18 cellular contexts compared by ENCODE assay signal in the genomic region with DNA sequence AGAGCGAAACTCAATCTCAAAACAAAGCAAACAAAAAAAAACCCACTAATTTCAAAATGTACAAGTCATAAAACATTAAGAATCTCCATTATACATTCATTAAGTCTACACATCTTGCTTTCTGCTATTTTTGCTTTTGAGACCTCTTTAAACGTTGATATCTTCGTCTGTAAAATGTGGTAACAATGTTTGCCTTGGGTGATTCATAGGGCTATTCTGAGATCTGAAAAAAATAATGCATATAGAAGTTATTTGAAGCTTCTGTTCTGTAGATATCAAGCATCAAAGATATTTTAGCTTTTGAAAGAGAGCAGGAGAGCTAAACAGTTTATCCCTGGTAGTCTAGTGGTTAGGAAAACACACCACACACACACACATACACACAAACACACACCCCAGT.
DNase-seq lines count a peak whose midpoint lies in the region; ATAC-seq and TF ChIP-seq lines count a peak whose summit lies in the region.
"Had no signal": no experiment of that assay in that cellular context is flagged by ENCODE, and none has a peak within 500 bp of the region (broad histone marks: within the 10 kb centered on the region; RNA-seq: fewer than 3 reads in every experiment).

No MANE protein-coding gene starts in this region.

- no peak overlapping the region for H2AFZ ChIP-seq in IMR-90 (replicated peaks; ENCODE audit: low read length, poor library complexity)

- no peak for TF ChIP-seq RAD21 in IMR-90 (IDR thresholded peaks at IDR 0.05; ENCODE audit: low read length)

- H3K9me1 ChIP-seq in IMR-90 (ENCODE audit: insufficient read depth, low read length), result peaks cover 7% of the 10 kb centered on the region

- peak overlapping the region; percentile 48; the same call in 1 of the 2 replicates for H2BK120ac ChIP-seq in IMR-90 (ENCODE audit: low read depth, low read length)

- no peaks in the 10 kb centered on the region for H4K20me1 ChIP-seq in IMR-90 (ENCODE audit: insufficient read depth, low read length)

- H4K5ac ChIP-seq in IMR-90 (ENCODE audit: low read depth, low read length), result no peak overlapping the region

- no peak overlapping the region for H3K9ac ChIP-seq in IMR-90 (ENCODE audit: low read depth, low read length)
- no peak overlapping the region for H3K9ac ChIP-seq in skeletal muscle satellite cell (ENCODE audit: low read depth, low read length)
- H3K9ac ChIP-seq: KMS-11 had no signal

- DNase-seq in IMR-90, result peak; percentile 68
- peak; percentile 17 for DNase-seq in astrocyte of the hippocampus (ENCODE audit: low read depth, low spot score)
- peak; percentile 21 for DNase-seq in fibroblast of peridontal ligament (ENCODE audit: extremely low read depth)
- no peak for DNase-seq in anterior cingulate cortex (lab: John Stamatoyannopoulos, UW)
- no peak for DNase-seq in SJCRH30
- no peak for DNase-seq in uterus
- DNase-seq: DND-41, GF-D8, MG63, NCI-H1092, NCI-H146, NCI-H2081, NCI-H510A treated with DMSO at 0.1 percent for 48 hours had no signal

- intact Hi-C loops in IMR-90 (cut with micrococcal nuclease), result loop anchor here (5.0 kb wide), 1 partner anchor 44 kb away; no protein-coding TSS in a partner anchor
- intact Hi-C loops in uterus (cut with DNase I; ENCODE audit: low total_unique reads), result no loop called here

- H3K18ac ChIP-seq in IMR-90 (ENCODE audit: low read depth, low read length), result peak overlapping the region; percentile 67; the same call in 1 of the 2 replicates

- CTCF ChIA-PET in IMR-90 (lab: Yijun Ruan, JAX), result no interaction called here

- TF ChIP-seq CTCF in IMR-90 (conservative IDR thresholded peaks at IDR 0.05; ENCODE audit: low read depth, low read length) (no peak), uterus (IDR thresholded peaks at IDR 0.05) (no peak)

- H2AK5ac ChIP-seq in IMR-90 (ENCODE audit: low read depth, low read length), result no peak overlapping the region

- POLR2A ChIA-PET in IMR-90 (lab: Charles Lee; ENCODE audit: unreplicated experiment), result no interaction called here

- H3K27ac ChIP-seq in IMR-90 (ENCODE audit: insufficient read depth, low read length), result no peak overlapping the region
- no peak overlapping the region for H3K27ac ChIP-seq in SJCRH30
- no peak overlapping the region for H3K27ac ChIP-seq in uterus
- H3K27ac ChIP-seq: C4-2B, KMS-11 had no signal

- H4K91ac ChIP-seq in IMR-90 (ENCODE audit: insufficient read depth, low read depth, low read length), result no peak overlapping the region

- no peak for TF ChIP-seq POLR2A in IMR-90 (IDR thresholded peaks at IDR 0.05; ENCODE audit: low read depth, low read length)
- TF ChIP-seq POLR2A in uterus (IDR thresholded peaks at IDR 0.05), result no peak

- H3K4me3 ChIP-seq in IMR-90 (ENCODE audit: insufficient read depth, low read depth, low read length) (no peak overlapping the region), skeletal muscle satellite cell (ENCODE audit: low read length) (no peak overlapping the region), SJCRH30 (no peak overlapping the region), uterus (no peak overlapping the region)
- H3K4me3 ChIP-seq: MG63 had no signal

- H4K8ac ChIP-seq in IMR-90 (ENCODE audit: low read depth in 2 of 2, low read length in 2 of 2), result peak overlapping the region in 1 of 2 experiments; percentile 56; a peak in 1 of 4 replicates

- H3K56ac ChIP-seq in IMR-90 (ENCODE audit: extremely low read depth, insufficient read depth, low read length), result no peak overlapping the region

- H3K4ac ChIP-seq in IMR-90 (ENCODE audit: low read depth, low read length), result no peak overlapping the region; the same call in 1 of the 2 replicates

- H3K4me2 ChIP-seq in IMR-90 (ENCODE audit: low read depth, low read length) (no peak overlapping the region; the same call in 1 of the 2 replicates), skeletal muscle satellite cell (ENCODE audit: low read length) (peak overlapping the region; percentile 1)
- H3K4me2 ChIP-seq: KMS-11 had no signal

- ATAC-seq in IMR-90 (ENCODE audit: low read depth), result peak; percentile 12; the same call in 1 of the 2 replicates
- ATAC-seq: HepG2, Panc1 had no signal

- dilution Hi-C loops in IMR-90 (cut with HindIII; ENCODE audit: low sequenced_read_pairs, unreplicated experiment), result no loop called here

- no peak overlapping the region for H2AK9ac ChIP-seq in IMR-90 (replicated peaks; ENCODE audit: low read depth, low read length, poor library complexity)

- H3K27me3 ChIP-seq in IMR-90 (ENCODE audit: control insufficient read depth, insufficient read depth, low read length) (no peaks in the 10 kb centered on the region), skeletal muscle satellite cell (ENCODE audit: control insufficient read depth, insufficient read depth, low read length) (no peaks in the 10 kb centered on the region), SJCRH30 (no peaks in the 10 kb centered on the region), uterus (no peaks in the 10 kb centered on the region)
- H3K27me3 ChIP-seq: MG63 had no signal

- no CpG with 5 or more reads among the region's 3 CpGs for WGBS in IMR-90 (ENCODE audit: extremely low coverage in 2 of 2, insufficient read length in 1 of 2), 2 experiments

- H3K79me1 ChIP-seq in IMR-90 (ENCODE audit: low read depth in 1 of 2, low read length in 2 of 2), result no peaks in the 10 kb centered on the region

- H3K9me3 ChIP-seq in IMR-90 (ENCODE audit: control insufficient read depth, insufficient read depth, low read length), result no peaks in the 10 kb centered on the region
- no peaks in the 10 kb centered on the region for H3K9me3 ChIP-seq in skeletal muscle satellite cell (replicated peaks; ENCODE audit: low read length)
- H3K9me3 ChIP-seq in SJCRH30 (replicated peaks), result no peaks in the 10 kb centered on the region
- H3K9me3 ChIP-seq in uterus, result no peaks in the 10 kb centered on the region
- H3K9me3 ChIP-seq: MG63 had no signal

- BruUV-seq in IMR-90 (replicated peaks; lab: Mats Ljungman, UMichigan), result no TSS peak

- peaks cover 12% of the 10 kb centered on the region for H3K4me1 ChIP-seq in IMR-90 (ENCODE audit: control insufficient read depth, insufficient read depth, low read length)
- H3K4me1 ChIP-seq in skeletal muscle satellite cell (ENCODE audit: control insufficient read depth, insufficient read depth, low read length), result peaks cover 58% of the 10 kb centered on the region
- peaks cover 4% of the 10 kb centered on the region; the same call in 1 of the 2 replicates for H3K4me1 ChIP-seq in SJCRH30
- no peaks in the 10 kb centered on the region for H3K4me1 ChIP-seq in uterus

- H2BK15ac ChIP-seq in IMR-90 (ENCODE audit: low read depth, low read length), result no peak overlapping the region

- no peak overlapping the region for H2BK20ac ChIP-seq in IMR-90 (ENCODE audit: low read depth, low read length)

- H3K36me3 ChIP-seq in IMR-90 (ENCODE audit: control insufficient read depth, insufficient read depth, low read length) (no peaks in the 10 kb centered on the region), skeletal muscle satellite cell (ENCODE audit: insufficient read depth, low read length) (no peaks in the 10 kb centered on the region), SJCRH30 (no peaks in the 10 kb centered on the region), uterus (no peaks in the 10 kb centered on the region)
- H3K36me3 ChIP-seq: MG63 had no signal

- in situ Hi-C loops in IMR-90 (cut with MboI; ENCODE audit: low sequenced_read_pairs), result no loop called here

- H2BK5ac ChIP-seq in IMR-90 (ENCODE audit: low read depth, low read length, poor library complexity, severe bottlenecking), result peak overlapping the region; percentile 58

- H3K23ac ChIP-seq in IMR-90 (ENCODE audit: low read depth, low read length), result no peak overlapping the region

- H3K14ac ChIP-seq in IMR-90 (replicated peaks; ENCODE audit: low read depth, low read length), result no peak overlapping the region

TF ChIP-seq in IMR-90, 13 proteins besides CTCF, POLR2A, EP300 and RAD21:
- 0 out of 2 replicates have a peak, but pooled peaks have one; percentile 9 for TF ChIP-seq FOS (IDR thresholded peaks at IDR 0.05; ENCODE audit: low read depth, low read length)
- TF ChIP-seq RCOR1 (IDR thresholded peaks at IDR 0.05; ENCODE audit: insufficient replicate concordance, low read length), result no peak

Comparison
In these comparisons a context has a peak if more than half of its experiments do, and no peak if none do; other contexts are left out.
1. DNase-seq: peak in IMR-90 (single experiment), astrocyte of the hippocampus (single experiment) and fibroblast of peridontal ligament (single experiment); none in anterior cingulate cortex (0 of 58), SJCRH30 (0 of 2) and uterus (0 of 2).